27 cellular contexts compared by ENCODE assay signal in the genomic region with DNA sequence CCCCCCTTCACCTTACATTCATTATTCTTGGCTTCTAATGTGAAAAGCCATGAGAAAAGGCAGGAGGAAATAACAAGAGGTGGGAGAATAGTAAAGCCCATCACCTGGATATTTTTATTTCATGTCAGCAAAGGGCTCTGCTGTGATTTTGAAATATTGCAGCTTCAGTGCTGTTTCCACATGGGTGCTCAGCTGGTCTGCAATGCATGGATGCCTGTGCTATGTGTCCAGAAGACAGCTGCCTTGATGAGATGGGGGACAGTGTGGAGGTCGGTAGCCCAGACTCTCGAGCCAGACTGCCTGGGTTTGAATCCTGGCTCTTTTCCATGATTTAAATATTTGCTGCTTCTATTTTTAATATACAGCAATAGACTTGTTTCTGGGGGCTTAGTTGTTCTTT.
"Had no signal": no experiment of that assay in that cellular context is flagged by ENCODE, and none has a peak within 500 bp of the region (broad histone marks: within the 10 kb centered on the region; RNA-seq: fewer than 3 reads in every experiment).

No MANE protein-coding gene starts in this region.

- H3K4me1 ChIP-seq: adrenal gland, body of pancreas, colonic mucosa, esophagus squamous epithelium, gastroesophageal sphincter had no signal

- DNase-seq: activated B cell treated with CpG ODN at 0.5 μM for 24 hours; activated CD4-positive, alpha-beta memory T cell treated with anti-CD3 and anti-CD28 coated beads for 36 hours; activated CD4-positive, alpha-beta T cell treated with anti-CD3 and anti-CD28 coated beads for 48 hours; activated CD4-positive, alpha-beta T cell treated with anti-CD3 and anti-CD28 coated beads, Interleukin-2, amount 50 U/mL, for 1 hour; activated CD8-positive, alpha-beta memory T cell treated with anti-CD3 and anti-CD28 coated beads, Interleukin-2, amount 50 U/mL, for 48 hours; activated effector memory CD4-positive, alpha-beta T cell treated with anti-CD3 and anti-CD28 coated beads, Interleukin-2, amount 50 U/mL, for 16 hours; activated naive CD4-positive, alpha-beta T cell treated with anti-CD3 and anti-CD28 coated beads for 36 hours; activated naive CD8-positive, alpha-beta T cell treated with anti-CD3 and anti-CD28 coated beads for 36 hours; activated naive CD8-positive, alpha-beta T cell treated with anti-CD3 and anti-CD28 coated beads, Interleukin-2, amount 50 U/mL, for 24 hours; activated T-cell treated with anti-CD3 and anti-CD28 coated beads for 4 hours; activated T-cell treated with anti-CD3 and anti-CD28 coated beads, Interleukin-2, amount 50 U/mL, for 24 hours; adrenal gland; amygdala; aorta; body of pancreas; colonic mucosa; effector CD8-positive, alpha-beta T cell; esophagus squamous epithelium; foreskin melanocyte; head of caudate nucleus; T-helper 1 cell; T-helper 17 cell; T1000; WERI-Rb-1 had no signal

- H3K27me3 ChIP-seq: adrenal gland, body of pancreas, colonic mucosa, esophagus squamous epithelium, gastroesophageal sphincter had no signal

- ATAC-seq: activated CD4-positive, CD25-positive, alpha-beta regulatory T cell treated with anti-CD3 and anti-CD28 coated beads, Interleukin-2, amount 50 U/mL, for 24 hours; activated naive CD8-positive, alpha-beta T cell treated with anti-CD3 and anti-CD28 coated beads, Interleukin-2, amount 50 U/mL, for 24 hours; body of pancreas; gastroesophageal sphincter; T-helper 17 cell had no signal

- H3K36me3 ChIP-seq: adrenal gland, colonic mucosa, esophagus squamous epithelium, gastroesophageal sphincter, WERI-Rb-1 had no signal

- H3K9me3 ChIP-seq: adrenal gland, body of pancreas, colonic mucosa, esophagus squamous epithelium, gastroesophageal sphincter had no signal

- H3K27ac ChIP-seq: adrenal gland, body of pancreas, colonic mucosa, epithelial cell of prostate, esophagus squamous epithelium, gastroesophageal sphincter, WERI-Rb-1 had no signal

- H3K4me3 ChIP-seq: adrenal gland, body of pancreas, colonic mucosa, esophagus squamous epithelium, gastroesophageal sphincter had no signal
